7 cellular contexts compared by ENCODE assay signal in genomic region chr5:80245986-80246781, GRCh38. TPM values are rescaled to one million over a fixed set of nuclear protein-coding genes. Genes with fewer than 3 reads are reported as not detected.
DNase-seq lines count a peak whose midpoint lies in the region.

No MANE protein-coding gene starts in this region.

- H3K9ac ChIP-seq in skeletal muscle satellite cell (ENCODE audit: low read depth, low read length), result peak overlapping the region; percentile 67

- H3K27ac Mint-ChIP-seq in activated CD4-positive, alpha-beta memory T cell treated with anti-CD3 and anti-CD28 coated beads, Interleukin-2, amount 10 ng/mL, durations not matched to agents 7 days and 5 days, result peak overlapping the region; percentile 83

- H3K4me3 Mint-ChIP-seq in activated CD4-positive, alpha-beta memory T cell treated with anti-CD3 and anti-CD28 coated beads, Interleukin-2, amount 10 ng/mL, durations not matched to agents 7 days and 5 days, result peak overlapping the region; percentile 42

- peaks cover 59% of the 10 kb centered on the region for H3K4me1 Mint-ChIP-seq in activated CD4-positive, alpha-beta memory T cell treated with anti-CD3 and anti-CD28 coated beads, Interleukin-2, amount 10 ng/mL, durations not matched to agents 7 days and 5 days

- H3K27me3 Mint-ChIP-seq in activated CD4-positive, alpha-beta memory T cell treated with anti-CD3 and anti-CD28 coated beads, Interleukin-2, amount 10 ng/mL, durations not matched to agents 7 days and 5 days, result no peaks in the 10 kb centered on the region

- CTCF ChIA-PET in activated CD4-positive, alpha-beta memory T cell treated with anti-CD3 and anti-CD28 coated beads, Interleukin-2, amount 10 ng/mL, durations not matched to agents 7 days and 5 days (lab: Charles Lee), result interaction anchor here (0.7 to 1.9 kb wide), 7 partner anchors 10 to 407 kb away, joined by 3 to 9 read pairs (median 5); partner anchors contain the start of gene SERINC5

- H3K36me3 Mint-ChIP-seq in activated CD4-positive, alpha-beta memory T cell treated with anti-CD3 and anti-CD28 coated beads, Interleukin-2, amount 10 ng/mL, durations not matched to agents 7 days and 5 days (ENCODE audit: low read depth), result peaks cover 50% of the 10 kb centered on the region

- POLR2A ChIA-PET in activated CD4-positive, alpha-beta memory T cell treated with anti-CD3 and anti-CD28 coated beads, Interleukin-2, amount 10 ng/mL, durations not matched to agents 7 days and 5 days (lab: Charles Lee), result interaction anchor here (1.0 to 6.1 kb wide), 11 partner anchors 8 to 154 kb away, joined by 3 to 94 read pairs (median 9); partner anchors contain the start of gene SERINC5

- H3K9me3 ChIP-seq in skeletal muscle satellite cell (replicated peaks; ENCODE audit: low read length), result no peaks in the 10 kb centered on the region

- H3K4me3 ChIP-seq in skeletal muscle satellite cell (ENCODE audit: low read length), result peak overlapping the region; percentile 1

- peak overlapping the region; percentile 75 for H3K4me2 ChIP-seq in skeletal muscle satellite cell (ENCODE audit: low read length)

- no peaks in the 10 kb centered on the region for H3K27me3 ChIP-seq in skeletal muscle satellite cell (ENCODE audit: control insufficient read depth, insufficient read depth, low read length)

- no peaks in the 10 kb centered on the region for H3K36me3 ChIP-seq in skeletal muscle satellite cell (ENCODE audit: insufficient read depth, low read length)

- H3K9me3 Mint-ChIP-seq in activated CD4-positive, alpha-beta memory T cell treated with anti-CD3 and anti-CD28 coated beads, Interleukin-2, amount 10 ng/mL, durations not matched to agents 7 days and 5 days, result peaks cover 20% of the 10 kb centered on the region

- peaks cover 34% of the 10 kb centered on the region for H3K4me1 ChIP-seq in skeletal muscle satellite cell (ENCODE audit: control insufficient read depth, insufficient read depth, low read length)

- DNase-seq in LHCN-M2 (ENCODE audit: low read depth) (peak; percentile 80), glomerular visceral epithelial cell (ENCODE audit: extremely low spot score) (peak; percentile 19), NCI-H82 (lab: John Stamatoyannopoulos, UW) (no peak), superior temporal gyrus (ENCODE audit: extremely low spot score) (no peak)
- no peak for DNase-seq in activated CD4-positive, alpha-beta memory T cell treated with anti-CD3 and anti-CD28 coated beads, Interleukin-2, amount 10 ng/mL, durations not matched to agents 7 days and 5 days
- no peak for DNase-seq in stimulated activated CD8-positive, alpha-beta memory T cell treated with anti-CD3 and anti-CD28 coated beads, Interleukin-4, amount 100 ng/mL, for 48 hours

RNA-seq across cellular contexts. Expression of gene SERINC5, which starts 9.7 kb away (rescaled TPM):
- total RNA-seq in LHCN-M2 (2014; rRNA removed), result 6.7 and 15.6 TPM in 2 replicates
- 4.7 TPM for polyA plus RNA-seq in LHCN-M2 (2012)
- total RNA-seq in activated CD4-positive, alpha-beta memory T cell treated with anti-CD3 and anti-CD28 coated beads, Interleukin-2, amount 10 ng/mL, durations not matched to agents 7 days and 5 days, result 10 to 100 TPM; 59.1 to 60.6 TPM
- total RNA-seq in skeletal muscle satellite cell (2012; rRNA removed), result 10.9 and 11.6 TPM in 2 replicates

Comparison
In these comparisons a context has a peak if more than half of its experiments do, and no peak if none do; other contexts are left out.
1. DNase-seq: peak in LHCN-M2 (single experiment) and glomerular visceral epithelial cell (single experiment); none in activated CD4-positive, alpha-beta memory T cell treated with anti-CD3 and anti-CD28 coated beads, Interleukin-2, amount 10 ng/mL, durations not matched to agents 7 days and 5 days (single experiment), stimulated activated CD8-positive, alpha-beta memory T cell treated with anti-CD3 and anti-CD28 coated beads, Interleukin-4, amount 100 ng/mL, for 48 hours (single experiment), NCI-H82 (single experiment) and superior temporal gyrus (single experiment).